Comparison of ENCODE assay signal across 8 cellular contexts in the genomic region with DNA sequence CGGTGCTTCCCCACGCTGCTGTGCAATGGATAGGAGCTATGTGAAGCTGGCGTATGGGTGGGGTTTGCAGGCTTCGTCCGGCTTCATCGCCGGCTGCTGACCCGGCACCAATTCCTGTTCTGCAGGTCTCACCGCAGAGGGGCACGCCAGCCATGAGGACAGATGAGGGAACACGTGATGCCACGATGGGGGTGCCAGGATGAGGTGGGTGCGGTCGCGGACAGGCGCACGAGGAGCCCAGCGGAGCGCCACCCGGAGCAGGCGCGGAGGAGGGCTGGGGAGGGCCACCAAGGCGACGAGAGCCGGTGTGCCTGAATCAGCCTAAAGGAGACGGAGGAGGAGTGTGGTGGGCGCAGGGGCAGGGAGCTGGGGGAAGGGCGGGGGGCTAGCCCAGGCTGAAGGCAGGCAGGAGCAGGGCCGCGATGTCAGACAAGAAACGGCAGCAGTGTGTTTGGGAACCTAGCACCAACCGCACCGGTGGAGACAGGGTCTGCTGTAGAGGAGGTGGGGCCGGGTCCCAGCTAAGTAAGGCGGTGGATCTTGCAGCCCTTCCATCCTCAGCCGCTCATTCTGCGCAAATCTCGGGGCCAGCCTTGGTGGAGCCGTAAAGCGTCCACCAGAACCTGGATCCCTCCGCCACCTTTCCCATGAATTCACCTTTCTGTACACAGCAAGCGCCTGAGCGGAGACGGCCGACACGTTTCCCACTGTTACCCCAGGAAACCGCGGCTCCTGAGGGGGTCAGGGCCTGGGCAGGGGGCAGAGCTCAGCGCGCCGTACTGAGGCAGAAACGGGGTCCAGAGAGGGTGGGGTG. TPM values are rescaled to one million over a fixed set of nuclear protein-coding genes. Genes with fewer than 3 reads are reported as not detected.
DNase-seq lines count a peak whose midpoint lies in the region; ATAC-seq and TF ChIP-seq lines count a peak whose summit lies in the region.

No MANE protein-coding gene starts in this region.

- H3K4me1 ChIP-seq in GM23248 (ENCODE audit: insufficient read depth): no peaks in the 10 kb centered on the region

- no peak overlapping the region for H3K9ac ChIP-seq in GM23248

- H3K36me3 Mint-ChIP-seq in activated naive CD4-positive, alpha-beta T cell treated with anti-CD3 and anti-CD28 coated beads, Interleukin-2, amount 50 U/mL, for 24 hours: no peaks in the 10 kb centered on the region
- H3K36me3 Mint-ChIP-seq in osteocyte (ENCODE audit: unreplicated experiment): no peaks in the 10 kb centered on the region

- ATAC-seq in HG02571 (IDR thresholded peaks at IDR 0.05; ENCODE audit: unreplicated experiment): no peak

- H2AFZ ChIP-seq in GM23248: peak overlapping the region; percentile 71

- peak overlapping the region; percentile 66 for H3K4me3 ChIP-seq in GM23248

- peaks cover 22% of the 10 kb centered on the region for H3K4me1 Mint-ChIP-seq in activated naive CD4-positive, alpha-beta T cell treated with anti-CD3 and anti-CD28 coated beads, Interleukin-2, amount 50 U/mL, for 24 hours
- H3K4me1 Mint-ChIP-seq in osteocyte (ENCODE audit: unreplicated experiment): peaks cover 15% of the 10 kb centered on the region

- intact Hi-C loops in head of caudate nucleus (cut with DNase I): no loop called here

- no peaks in the 10 kb centered on the region for H3K9me2 ChIP-seq in GM23248 (ENCODE audit: insufficient read depth)

- peak overlapping the region; percentile 72 for H3K4me2 ChIP-seq in GM23248 (ENCODE audit: unreplicated experiment)

- TF ChIP-seq CTCF in osteocyte (IDR thresholded peaks at IDR 0.05): no peak

- H3K4me3 Mint-ChIP-seq in activated naive CD4-positive, alpha-beta T cell treated with anti-CD3 and anti-CD28 coated beads, Interleukin-2, amount 50 U/mL, for 24 hours: peak overlapping the region; percentile 90
- peak overlapping the region; percentile 86 for H3K4me3 Mint-ChIP-seq in osteocyte (ENCODE audit: unreplicated experiment)

- H3K27me3 ChIP-seq in GM23248 (replicated peaks; ENCODE audit: insufficient read depth): peaks cover 39% of the 10 kb centered on the region

- 2 to 3% methylated on average over 42 to 52 of the region's 52 CpGs for WGBS in GM23248 (ENCODE audit: low coverage in 1 of 2, low lambda C conversion rate in 2 of 2, missing lambda C conversion rate in 2 of 2), 2 experiments

- H3K9me3 Mint-ChIP-seq in activated naive CD4-positive, alpha-beta T cell treated with anti-CD3 and anti-CD28 coated beads, Interleukin-2, amount 50 U/mL, for 24 hours: no peaks in the 10 kb centered on the region
- H3K9me3 Mint-ChIP-seq in osteocyte (ENCODE audit: unreplicated experiment): no peaks in the 10 kb centered on the region

- no peak overlapping the region for H3K27ac ChIP-seq in GM23248

- H3K27ac Mint-ChIP-seq in activated naive CD4-positive, alpha-beta T cell treated with anti-CD3 and anti-CD28 coated beads, Interleukin-2, amount 50 U/mL, for 24 hours: peak overlapping the region; percentile 74
- no peak overlapping the region for H3K27ac Mint-ChIP-seq in osteocyte (ENCODE audit: unreplicated experiment)

- H3K27me3 Mint-ChIP-seq in activated naive CD4-positive, alpha-beta T cell treated with anti-CD3 and anti-CD28 coated beads, Interleukin-2, amount 50 U/mL, for 24 hours: peaks cover 32% of the 10 kb centered on the region
- peaks cover 39% of the 10 kb centered on the region for H3K27me3 Mint-ChIP-seq in osteocyte (ENCODE audit: unreplicated experiment)

- in situ Hi-C loops in GM23248 (cut with MboI): no loop called here

- H3K9me3 ChIP-seq in GM23248 (ENCODE audit: low read depth): no peaks in the 10 kb centered on the region

- H3K36me3 ChIP-seq in GM23248 (ENCODE audit: low read depth): no peaks in the 10 kb centered on the region

- no peaks in the 10 kb centered on the region for H3K79me2 ChIP-seq in GM23248 (ENCODE audit: insufficient read depth)

- no peaks in the 10 kb centered on the region for H4K20me1 ChIP-seq in GM23248 (ENCODE audit: insufficient read depth)

- DNase-seq in COR-L47 (lab: John Stamatoyannopoulos, UW) (peak; percentile 74), GM23248 (peak; percentile 33), NCI-H226 (peak; percentile 22), head of caudate nucleus (peak; percentile 46 to 90 (median 76)), osteocyte (ENCODE audit: extremely low spot score, unreplicated experiment) (no peak), NCI-H446 (lab: John Stamatoyannopoulos, UW) (no peak)

- H3F3A ChIP-seq in GM23248 (ENCODE audit: insufficient read depth): no peaks in the 10 kb centered on the region

RNA-seq across cellular contexts. Expression of gene CD8A, which starts 17.0 kb away (rescaled TPM):
- 0.86 TPM in 1 of 2 replicates, not detected in the other for total RNA-seq in GM23248 (2014; rRNA removed; shearing (Covaris generic))
- not detected in 2 replicates for polyA plus RNA-seq in GM23248 (2016; fragmentation: Nextera tagmentation; extraction: Ambion mirVana)
- not detected in 2 replicates for total RNA-seq in osteocyte

RNA-seq across cellular contexts. Expression of gene CD8B, which starts 54.0 kb away (rescaled TPM):
- total RNA-seq in GM23248 (2014; rRNA removed; shearing (Covaris generic)): not detected in 2 replicates
- polyA plus RNA-seq in GM23248 (2016; fragmentation: Nextera tagmentation; extraction: Ambion mirVana): not detected in 2 replicates
- not detected in 2 replicates for total RNA-seq in osteocyte

Comparison
In these comparisons a context has a peak if more than half of its experiments do, and no peak if none do; other contexts are left out.
1. DNase-seq: peak in COR-L47 (single experiment), GM23248 (single experiment), NCI-H226 (single experiment) and head of caudate nucleus (42 of 42); none in osteocyte (single experiment) and NCI-H446 (0 of 2).